In the genomic region with DNA sequence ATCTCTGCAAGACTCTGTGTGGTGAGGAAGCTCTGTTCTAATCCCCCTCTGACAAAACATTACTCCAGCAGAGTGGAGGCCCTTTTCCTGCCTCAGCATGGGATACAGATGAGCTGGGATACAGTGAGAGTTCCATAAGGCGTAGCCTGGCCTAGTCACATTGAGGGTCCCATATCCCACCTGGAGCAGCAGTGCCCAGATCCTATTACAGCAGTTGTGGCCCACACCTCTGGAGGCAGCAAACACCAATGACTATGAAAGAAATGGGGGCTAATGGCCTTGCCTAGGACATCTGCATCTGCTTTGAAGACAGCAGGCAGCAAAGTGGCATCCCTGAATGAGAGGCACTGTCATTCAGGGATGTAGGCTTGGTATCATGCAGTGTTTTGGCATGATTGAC, we compare ENCODE assay signal across 14 cellular contexts.
DNase-seq lines count a peak whose midpoint lies in the region; ATAC-seq and TF ChIP-seq lines count a peak whose summit lies in the region.
"Had no signal": no experiment of that assay in that cellular context is flagged by ENCODE, and none has a peak within 500 bp of the region (broad histone marks: within the 10 kb centered on the region; RNA-seq: fewer than 3 reads in every experiment).

No MANE protein-coding gene starts in this region.

- POLR2A ChIA-PET in WTC11 (lab: Charles Lee): no interaction called here

- H3K14ac ChIP-seq in trophoblast cell (ENCODE audit: low read length): peak overlapping the region; percentile 26

- intact Hi-C loops in prostate gland (cut with DNase I): no loop called here

- no peak overlapping the region for H3K9ac ChIP-seq in trophoblast cell (ENCODE audit: low read length)

- H3K9me2 ChIP-seq in hepatocyte (replicated peaks; ENCODE audit: insufficient read depth): no peaks in the 10 kb centered on the region

- peaks cover 4% of the 10 kb centered on the region; the same call in 1 of the 2 replicates for H3K27me3 Mint-ChIP-seq in WTC11 (ENCODE audit: low read depth)
- H3K27me3 Mint-ChIP-seq in stimulated activated naive CD8-positive, alpha-beta T cell treated with anti-CD3 and anti-CD28 coated beads, Interleukin-15, amount 100 ng/mL, for 72 hours: no peaks in the 10 kb centered on the region
- H3K27me3 Mint-ChIP-seq: CD4-positive, alpha-beta T cell had no signal

- H3K27me3 ChIP-seq in hepatocyte (no peaks in the 10 kb centered on the region), trophoblast cell (ENCODE audit: insufficient read depth, low read length) (no peaks in the 10 kb centered on the region), prostate gland (replicated peaks; ENCODE audit: insufficient read depth) (no peaks in the 10 kb centered on the region)

- H3K18ac ChIP-seq in trophoblast cell (ENCODE audit: low read length): no peak overlapping the region

- H3K4ac ChIP-seq in trophoblast cell (ENCODE audit: low read depth, low read length): no peak overlapping the region

- H3K4me2 ChIP-seq in hepatocyte (no peak overlapping the region), trophoblast cell (ENCODE audit: low read length) (no peak overlapping the region)

- H2BK120ac ChIP-seq in trophoblast cell (ENCODE audit: insufficient read depth, low read length, poor library complexity): peak overlapping the region; percentile 85

- no peak overlapping the region for H4K12ac ChIP-seq in trophoblast cell (ENCODE audit: low read depth, low read length)

- WGBS in hepatocyte (ENCODE audit: low lambda C conversion rate, missing lambda C conversion rate): 82% methylated on average over 1 of the region's 1 CpG
- WGBS in trophoblast cell (ENCODE audit: extremely low coverage, insufficient coverage, insufficient read length): no CpG with 5 or more reads among the region's 1 CpG
- 90% methylated on average over 1 of the region's 1 CpG for WGBS in prostate gland

- H3K4me1 ChIP-seq in hepatocyte (ENCODE audit: insufficient read depth) (peaks cover 13% of the 10 kb centered on the region), trophoblast cell (ENCODE audit: control insufficient read depth in 1 of 2, insufficient read depth in 2 of 2, low read length in 2 of 2) (peaks cover 4% of the 10 kb centered on the region in 2 experiments), prostate gland (replicated peaks) (no peaks in the 10 kb centered on the region)
- H3K4me1 ChIP-seq: Caco-2 had no signal

- CTCF ChIA-PET in WTC11 (lab: Charles Lee): no interaction called here

- H2AK5ac ChIP-seq in trophoblast cell (ENCODE audit: low read length): no peak overlapping the region

- no peaks in the 10 kb centered on the region for H3K9me3 ChIP-seq in hepatocyte (ENCODE audit: low read depth)
- no peaks in the 10 kb centered on the region for H3K9me3 ChIP-seq in trophoblast cell (ENCODE audit: insufficient read depth, low read depth, low read length)
- no peaks in the 10 kb centered on the region for H3K9me3 ChIP-seq in prostate gland

- no peak overlapping the region for H4K8ac ChIP-seq in trophoblast cell (ENCODE audit: low read depth, low read length)

- no peak overlapping the region for H3K27ac Mint-ChIP-seq in WTC11
- H3K27ac Mint-ChIP-seq in stimulated activated naive CD8-positive, alpha-beta T cell treated with anti-CD3 and anti-CD28 coated beads, Interleukin-15, amount 100 ng/mL, for 72 hours: no peak overlapping the region
- H3K27ac Mint-ChIP-seq: CD4-positive, alpha-beta T cell; HFFc6 had no signal

- peaks cover 3% of the 10 kb centered on the region for H3K79me1 ChIP-seq in trophoblast cell (ENCODE audit: low read length)

- H2AFZ ChIP-seq in hepatocyte: no peak overlapping the region
- H2AFZ ChIP-seq in trophoblast cell (ENCODE audit: insufficient read depth, low read length, poor library complexity): no peak overlapping the region

- H3K23ac ChIP-seq in trophoblast cell (ENCODE audit: low read length): no peak overlapping the region

- H3K79me2 ChIP-seq in hepatocyte (no peaks in the 10 kb centered on the region), trophoblast cell (ENCODE audit: control insufficient read depth, insufficient read depth, low read length, poor library complexity) (no peaks in the 10 kb centered on the region)

- H3K4me1 Mint-ChIP-seq in WTC11: peaks cover 17% of the 10 kb centered on the region
- H3K4me1 Mint-ChIP-seq in stimulated activated naive CD8-positive, alpha-beta T cell treated with anti-CD3 and anti-CD28 coated beads, Interleukin-15, amount 100 ng/mL, for 72 hours: no peaks in the 10 kb centered on the region

- no peak for TF ChIP-seq POLR2A in prostate gland (IDR thresholded peaks at IDR 0.05)

- no peak overlapping the region for H2BK5ac ChIP-seq in trophoblast cell (ENCODE audit: low read depth, low read length, poor library complexity)

- TF ChIP-seq CTCF in WTC11 (IDR thresholded peaks at IDR 0.05): no peak
- no peak for TF ChIP-seq CTCF in hepatocyte (IDR thresholded peaks at IDR 0.05; ENCODE audit: poor library complexity)
- no peak for TF ChIP-seq CTCF in prostate gland (IDR thresholded peaks at IDR 0.05)

- H3K4me3 ChIP-seq in hepatocyte (no peak overlapping the region), trophoblast cell (ENCODE audit: low read depth, low read length) (no peak overlapping the region), prostate gland (no peak overlapping the region)

- H4K91ac ChIP-seq in trophoblast cell (ENCODE audit: low read depth, low read length): no peak overlapping the region

- DNase-seq in WTC11 (ENCODE audit: low spot score) (no peak), hepatocyte (ENCODE audit: low spot score) (no peak), trophoblast cell (no peak), AG08395 (ENCODE audit: low spot score) (no peak), prostate gland (ENCODE audit: low spot score) (no peak)
- no peak for DNase-seq in stimulated activated naive CD8-positive, alpha-beta T cell treated with anti-CD3 and anti-CD28 coated beads, Interleukin-15, amount 100 ng/mL, for 72 hours
- DNase-seq: ACHN; AML-193; Caco-2; CD4-positive, alpha-beta T cell; HCEC 1CT; HFFc6 had no signal

- no peaks in the 10 kb centered on the region for H3K36me3 Mint-ChIP-seq in WTC11

- peak overlapping the region; percentile 19 for H2BK12ac ChIP-seq in trophoblast cell (ENCODE audit: low read length)

- no peaks in the 10 kb centered on the region for H4K20me1 ChIP-seq in hepatocyte (ENCODE audit: insufficient read depth, poor library complexity, severe bottlenecking)

- H3K36me3 ChIP-seq in hepatocyte (replicated peaks; ENCODE audit: insufficient read depth, low read depth) (no peaks in the 10 kb centered on the region), trophoblast cell (ENCODE audit: control insufficient read depth in 1 of 2, insufficient read depth in 2 of 2, low read length in 2 of 2) (no peaks in the 10 kb centered on the region), prostate gland (no peaks in the 10 kb centered on the region)

- peak overlapping the region; percentile 5 for H3K27ac ChIP-seq in hepatocyte
- no peak overlapping the region for H3K27ac ChIP-seq in trophoblast cell (ENCODE audit: low read depth, low read length)
- no peak overlapping the region for H3K27ac ChIP-seq in prostate gland
- H3K27ac ChIP-seq: C4-2B, HL-60 had no signal

- no peak overlapping the region for H3K4me3 Mint-ChIP-seq in WTC11
- H3K4me3 Mint-ChIP-seq in stimulated activated naive CD8-positive, alpha-beta T cell treated with anti-CD3 and anti-CD28 coated beads, Interleukin-15, amount 100 ng/mL, for 72 hours: no peak overlapping the region
- H3K4me3 Mint-ChIP-seq: CD4-positive, alpha-beta T cell; HFFc6 had no signal

- H3K9me3 Mint-ChIP-seq in WTC11: no peaks in the 10 kb centered on the region
- H3K9me3 Mint-ChIP-seq in stimulated activated naive CD8-positive, alpha-beta T cell treated with anti-CD3 and anti-CD28 coated beads, Interleukin-15, amount 100 ng/mL, for 72 hours: peaks cover 0 to 15% of the 10 kb centered on the region in 2 donors
- H3K9me3 Mint-ChIP-seq: CD4-positive, alpha-beta T cell had no signal

- ATAC-seq in WTC11: peak; percentile 78
- no peak for ATAC-seq in stimulated activated naive CD8-positive, alpha-beta T cell treated with anti-CD3 and anti-CD28 coated beads, Interleukin-15, amount 100 ng/mL, for 72 hours

TF ChIP-seq in WTC11, 78 proteins besides CTCF, POLR2A, EP300 and RAD21:
- TF ChIP-seq AFF4 (CRISPR knock-in tag; IDR thresholded peaks at IDR 0.05; ENCODE audit: borderline replicate concordance): no peak
- no peak for TF ChIP-seq ESRRA (CRISPR knock-in tag; IDR thresholded peaks at IDR 0.05; ENCODE audit: borderline replicate concordance)
- no peak for TF ChIP-seq ZNF671 (CRISPR knock-in tag; IDR thresholded peaks at IDR 0.05)
TF ChIP-seq in WTC11: peak in this region for 0.
